16 cellular contexts compared by ENCODE assay signal in genomic region chr10:103629581-103629980, GRCh38.
A peak's percentile ranks its signal among the peaks of the same experiment; 100 is the strongest.
DNase-seq lines count a peak whose midpoint lies in the region; ATAC-seq and TF ChIP-seq lines count a peak whose summit lies in the region.
"Had no signal": no experiment of that assay in that cellular context is flagged by ENCODE, and none has a peak within 500 bp of the region (broad histone marks: within the 10 kb centered on the region; RNA-seq: fewer than 3 reads in every experiment).

No MANE protein-coding gene starts in this region.

- H3K4me3 ChIP-seq in heart left ventricle (no peak overlapping the region), IMR-90 (ENCODE audit: insufficient read depth, low read depth, low read length) (no peak overlapping the region), trophoblast cell (ENCODE audit: low read depth, low read length) (no peak overlapping the region), suprapubic skin (no peak overlapping the region)
- H3K4me3 ChIP-seq: A549, GM23248 had no signal

- H3K4me2 ChIP-seq in IMR-90 (ENCODE audit: low read depth, low read length) (no peak overlapping the region), trophoblast cell (ENCODE audit: low read length) (no peak overlapping the region)
- H3K4me2 ChIP-seq: A549 had no signal

- peaks cover 9% of the 10 kb centered on the region for H3K9me1 ChIP-seq in IMR-90 (ENCODE audit: insufficient read depth, low read length)

- no peak for TF ChIP-seq EP300 in suprapubic skin (IDR thresholded peaks at IDR 0.05)

- 0 out of 2 replicates have a peak overlapping the region, but pooled peaks have one; percentile 3 for H2AK5ac ChIP-seq in IMR-90 (ENCODE audit: low read depth, low read length)
- H2AK5ac ChIP-seq in trophoblast cell (ENCODE audit: low read length) = no peak overlapping the region

- ATAC-seq in left ventricle myocardium superior (no peak), heart left ventricle (no peak), IMR-90 (ENCODE audit: low read depth) (no peak)
- ATAC-seq: A549 had no signal

- H3K79me1 ChIP-seq in IMR-90 (ENCODE audit: low read depth in 1 of 2, low read length in 2 of 2) (peaks cover 57 to 78% of the 10 kb centered on the region in 2 experiments), trophoblast cell (ENCODE audit: low read length) (no peaks in the 10 kb centered on the region)

- no peak overlapping the region for H2BK20ac ChIP-seq in IMR-90 (ENCODE audit: low read depth, low read length)

- BruUV-seq in IMR-90 (replicated peaks; lab: Mats Ljungman, UMichigan) = no TSS peak

- TF ChIP-seq RAD21 in IMR-90 (IDR thresholded peaks at IDR 0.05; ENCODE audit: low read length) = no peak

- H3K9ac ChIP-seq in IMR-90 (ENCODE audit: low read depth, low read length) (no peak overlapping the region), trophoblast cell (ENCODE audit: low read length) (no peak overlapping the region)
- H3K9ac ChIP-seq: GM23248 had no signal

- in situ Hi-C loops in IMR-90 (cut with MboI; ENCODE audit: low sequenced_read_pairs) = no loop called here

- peak; percentile 2 for DNase-seq in left ventricle myocardium superior
- no peak for DNase-seq in heart left ventricle
- DNase-seq in IMR-90 = no peak
- no peak for DNase-seq in trophoblast cell
- DNase-seq in activated naive CD4-positive, alpha-beta T cell (lab: John Stamatoyannopoulos, UW) = no peak
- DNase-seq in NCI-H1436 (lab: John Stamatoyannopoulos, UW) = no peak
- no peak for DNase-seq in suprapubic skin (ENCODE audit: low spot score in 2 of 2)
- no peak for DNase-seq in NOMO-1 (lab: John Stamatoyannopoulos, UW; ENCODE audit: unreplicated experiment in 2 of 2)
- DNase-seq: CD4-positive, CD25-positive, alpha-beta regulatory T cell; CD8-positive, alpha-beta memory T cell; COR-L47; GDM1; GM23248; HCEC 1CT had no signal

- H4K5ac ChIP-seq in IMR-90 (ENCODE audit: low read depth, low read length) = no peak overlapping the region

- H2BK5ac ChIP-seq in IMR-90 (ENCODE audit: low read depth, low read length, poor library complexity, severe bottlenecking) (no peak overlapping the region), trophoblast cell (ENCODE audit: low read depth, low read length, poor library complexity) (no peak overlapping the region)

- no peak overlapping the region for H3K14ac ChIP-seq in IMR-90 (replicated peaks; ENCODE audit: low read depth, low read length)
- H3K14ac ChIP-seq in trophoblast cell (ENCODE audit: low read length) = no peak overlapping the region

- no peaks in the 10 kb centered on the region for H3K79me2 ChIP-seq in trophoblast cell (ENCODE audit: control insufficient read depth, insufficient read depth, low read length, poor library complexity)

- CTCF ChIA-PET in IMR-90 (lab: Yijun Ruan, JAX) = no interaction called here

- H2BK12ac ChIP-seq in trophoblast cell (ENCODE audit: low read length) = no peak overlapping the region

- no peaks in the 10 kb centered on the region for H3K27me3 ChIP-seq in heart left ventricle
- no peaks in the 10 kb centered on the region for H3K27me3 ChIP-seq in IMR-90 (ENCODE audit: control insufficient read depth, insufficient read depth, low read length)
- H3K27me3 ChIP-seq in trophoblast cell (ENCODE audit: insufficient read depth, low read length) = no peaks in the 10 kb centered on the region
- no peaks in the 10 kb centered on the region for H3K27me3 ChIP-seq in suprapubic skin

- dilution Hi-C loops in IMR-90 (cut with HindIII; ENCODE audit: low sequenced_read_pairs, unreplicated experiment) = no loop called here

- POLR2A ChIA-PET in IMR-90 (lab: Charles Lee; ENCODE audit: unreplicated experiment) = no interaction called here

- TF ChIP-seq POLR2A in heart left ventricle (IDR thresholded peaks at IDR 0.05) (no peak), IMR-90 (IDR thresholded peaks at IDR 0.05; ENCODE audit: low read depth, low read length) (no peak), suprapubic skin (IDR thresholded peaks at IDR 0.05) (no peak)

- H3K4me1 ChIP-seq in heart left ventricle (peaks cover 0 to 16% (median 0%) of the 10 kb centered on the region in 12 donors), IMR-90 (ENCODE audit: control insufficient read depth, insufficient read depth, low read length) (peaks cover 2% of the 10 kb centered on the region; the same call in 1 of the 2 replicates), trophoblast cell (ENCODE audit: control insufficient read depth in 1 of 2, insufficient read depth in 2 of 2, low read length in 2 of 2) (no peaks in the 10 kb centered on the region), suprapubic skin (peaks cover 9% of the 10 kb centered on the region)
- H3K4me1 ChIP-seq: A549 had no signal

- TF ChIP-seq CTCF in heart left ventricle (IDR thresholded peaks at IDR 0.05) (no peak), IMR-90 (conservative IDR thresholded peaks at IDR 0.05; ENCODE audit: low read depth, low read length) (no peak), suprapubic skin (IDR thresholded peaks at IDR 0.05) (no peak)

- H4K8ac ChIP-seq in IMR-90 (ENCODE audit: low read depth in 2 of 2, low read length in 2 of 2) = no peak overlapping the region
- no peak overlapping the region for H4K8ac ChIP-seq in trophoblast cell (ENCODE audit: low read depth, low read length)

- no peak overlapping the region for H3K4ac ChIP-seq in IMR-90 (ENCODE audit: low read depth, low read length)
- H3K4ac ChIP-seq in trophoblast cell (ENCODE audit: low read depth, low read length) = no peak overlapping the region

- no peak overlapping the region for H4K12ac ChIP-seq in trophoblast cell (ENCODE audit: low read depth, low read length)

- H2BK120ac ChIP-seq in IMR-90 (ENCODE audit: low read depth, low read length) (no peak overlapping the region), trophoblast cell (ENCODE audit: insufficient read depth, low read length, poor library complexity) (no peak overlapping the region)

- no peaks in the 10 kb centered on the region for H3K9me3 ChIP-seq in heart left ventricle
- no peaks in the 10 kb centered on the region for H3K9me3 ChIP-seq in IMR-90 (ENCODE audit: control insufficient read depth, insufficient read depth, low read length)
- H3K9me3 ChIP-seq in trophoblast cell (ENCODE audit: insufficient read depth, low read depth, low read length) = no peaks in the 10 kb centered on the region
- no peaks in the 10 kb centered on the region for H3K9me3 ChIP-seq in suprapubic skin
- H3K9me3 ChIP-seq: A549 had no signal

- H3K23ac ChIP-seq in IMR-90 (ENCODE audit: low read depth, low read length) = no peak overlapping the region
- no peak overlapping the region for H3K23ac ChIP-seq in trophoblast cell (ENCODE audit: low read length)

- H3K36me3 ChIP-seq in heart left ventricle (peaks cover 0 to 66% (median 34%) of the 10 kb centered on the region in 9 donors), IMR-90 (ENCODE audit: control insufficient read depth, insufficient read depth, low read length) (peaks cover 60% of the 10 kb centered on the region), trophoblast cell (ENCODE audit: control insufficient read depth in 1 of 2, insufficient read depth in 2 of 2, low read length in 2 of 2) (peaks cover 16 to 20% of the 10 kb centered on the region in 2 experiments), suprapubic skin (peaks cover 34% of the 10 kb centered on the region)

- no peak overlapping the region for H3K27ac ChIP-seq in heart left ventricle
- no peak overlapping the region for H3K27ac ChIP-seq in IMR-90 (ENCODE audit: insufficient read depth, low read length)
- H3K27ac ChIP-seq in trophoblast cell (ENCODE audit: low read depth, low read length) = no peak overlapping the region
- H3K27ac ChIP-seq in suprapubic skin = no peak overlapping the region
- H3K27ac ChIP-seq: 22Rv1, A549, GM23248 had no signal

- no peak overlapping the region for H2BK15ac ChIP-seq in IMR-90 (ENCODE audit: low read depth, low read length)

- H3K18ac ChIP-seq in IMR-90 (ENCODE audit: low read depth, low read length) = no peak overlapping the region
- no peak overlapping the region for H3K18ac ChIP-seq in trophoblast cell (ENCODE audit: low read length)

- peaks cover 34% of the 10 kb centered on the region for H4K20me1 ChIP-seq in IMR-90 (ENCODE audit: insufficient read depth, low read length)

- no peak overlapping the region for H3K56ac ChIP-seq in IMR-90 (ENCODE audit: extremely low read depth, insufficient read depth, low read length)

- H2AFZ ChIP-seq in IMR-90 (replicated peaks; ENCODE audit: low read length, poor library complexity) (no peak overlapping the region), trophoblast cell (ENCODE audit: insufficient read depth, low read length, poor library complexity) (peak overlapping the region; percentile 1)
- H2AFZ ChIP-seq: GM23248 had no signal

- H2AK9ac ChIP-seq in IMR-90 (replicated peaks; ENCODE audit: low read depth, low read length, poor library complexity) = no peak overlapping the region

- 74 to 100% (median 77%) methylated on average over 1 to 3 of the region's 3 CpGs for WGBS in heart left ventricle, 4 donors
- WGBS in IMR-90 (ENCODE audit: extremely low coverage in 2 of 2, insufficient read length in 1 of 2), 2 experiments = no CpG with 5 or more reads among the region's 3 CpGs
- WGBS in trophoblast cell (ENCODE audit: extremely low coverage, insufficient coverage, insufficient read length) = no CpG with 5 or more reads among the region's 3 CpGs
- 100% methylated on average over 1 of the region's 3 CpGs for WGBS in suprapubic skin

- H4K91ac ChIP-seq in IMR-90 (ENCODE audit: insufficient read depth, low read depth, low read length) (no peak overlapping the region), trophoblast cell (ENCODE audit: low read depth, low read length) (no peak overlapping the region)

- intact Hi-C loops in left ventricle myocardium superior (cut with micrococcal nuclease) = no loop called here
- intact Hi-C loops in heart left ventricle (cut with DNase I) = no loop called here
- intact Hi-C loops in IMR-90 (cut with micrococcal nuclease) = no loop called here

TF ChIP-seq in IMR-90, 13 proteins besides CTCF, POLR2A, EP300 and RAD21:
- TF ChIP-seq SMC3 (IDR thresholded peaks at IDR 0.05; ENCODE audit: low read depth, low read length) = no peak
- no peak for TF ChIP-seq NFE2L2 (IDR thresholded peaks at IDR 0.05; ENCODE audit: low read depth, low read length)
- TF ChIP-seq MXI1 (IDR thresholded peaks at IDR 0.05; ENCODE audit: borderline replicate concordance, low read depth, low read length) = no peak
- TF ChIP-seq BHLHE40 (IDR thresholded peaks at IDR 0.05; ENCODE audit: low read depth, low read length) = no peak
